Comparison of ENCODE assay signal across 8 cellular contexts in genomic region chr2:120177011-120177621, GRCh38. TPM values are rescaled to one million over a fixed set of nuclear protein-coding genes. Genes with fewer than 3 reads are reported as not detected.
DNase-seq lines count a peak whose midpoint lies in the region; ATAC-seq and TF ChIP-seq lines count a peak whose summit lies in the region.

No MANE protein-coding gene starts in this region.

- ATAC-seq in GM21526 (IDR thresholded peaks at IDR 0.05; ENCODE audit: low FRiP score, unreplicated experiment) (peak; percentile 96), Right ventricle myocardium superior (ENCODE audit: poor library complexity) (peak; percentile 67)

- H4K20me1 ChIP-seq in DOHH2 (ENCODE audit: control insufficient read depth, insufficient read depth, low read depth, low read length) (no peaks in the 10 kb centered on the region), MM.1S (ENCODE audit: insufficient read depth, low read length) (no peaks in the 10 kb centered on the region)

- H3K27me3 ChIP-seq in DOHH2 (ENCODE audit: control insufficient read depth, low read length) (peaks cover 7% of the 10 kb centered on the region; the same call in 1 of the 2 replicates), MM.1S (replicated peaks; ENCODE audit: insufficient read depth, low read length) (no peaks in the 10 kb centered on the region)

- TF ChIP-seq CTCF in DOHH2 (IDR thresholded peaks at IDR 0.05; ENCODE audit: low read depth, low read length, poor library complexity, severe bottlenecking) (peak; percentile 86), MM.1S (IDR thresholded peaks at IDR 0.05; ENCODE audit: low read length) (peak; percentile 81)

- no peaks in the 10 kb centered on the region; the same call in 1 of the 2 replicates for H3K36me3 ChIP-seq in DOHH2 (ENCODE audit: control insufficient read depth, low read length)
- H3K36me3 ChIP-seq in MM.1S (replicated peaks; ENCODE audit: insufficient read depth, low read length): no peaks in the 10 kb centered on the region

- H3K4me1 ChIP-seq in DOHH2 (ENCODE audit: control insufficient read depth, low read length): peaks cover 65% of the 10 kb centered on the region
- H3K4me1 ChIP-seq in MM.1S (ENCODE audit: low read length): peaks cover 22% of the 10 kb centered on the region

- peak overlapping the region; percentile 41; the same call in 1 of the 2 replicates for H3K9ac ChIP-seq in MM.1S (ENCODE audit: low read length)

- DNase-seq in MM.1S (peak; percentile 87), Right ventricle myocardium superior (peak; percentile 63), NCI-H146 (lab: John Stamatoyannopoulos, UW) (no peak), NCI-H2196 (lab: John Stamatoyannopoulos, UW; ENCODE audit: unreplicated experiment) (no peak)
- peak; percentile 88 for DNase-seq in activated CD8-positive, alpha-beta memory T cell treated with anti-CD3 and anti-CD28 coated beads, Interleukin-2, amount 50 U/mL, for 48 hours
- DNase-seq in stimulated activated CD4-positive, alpha-beta T cell treated with anti-CD3 and anti-CD28 coated beads, TNF-alpha, amount 100 ng/mL, for 4 hours (ENCODE audit: low read depth in 3 of 3): peak; percentile 57 to 68 (median 62)

- no peaks in the 10 kb centered on the region for H3K9me2 ChIP-seq in DOHH2 (replicated peaks; ENCODE audit: control insufficient read depth, low read length)
- H3K9me2 ChIP-seq in MM.1S (replicated peaks; ENCODE audit: insufficient read depth, low read length): no peaks in the 10 kb centered on the region

- H3K27ac ChIP-seq in DOHH2 (ENCODE audit: low read depth, low read length): peak overlapping the region; percentile 80
- H3K27ac ChIP-seq in MM.1S (ENCODE audit: low read length): peak overlapping the region; percentile 63; the same call in 1 of the 2 replicates

- H3K4me2 ChIP-seq in DOHH2 (ENCODE audit: low read length) (peak overlapping the region; percentile 90), MM.1S (ENCODE audit: low read depth, low read length) (peak overlapping the region; percentile 67)

- H3K79me2 ChIP-seq in DOHH2 (ENCODE audit: control insufficient read depth, low read length): peaks cover 16% of the 10 kb centered on the region
- no peaks in the 10 kb centered on the region for H3K79me2 ChIP-seq in MM.1S (ENCODE audit: low read length)

- H3K4me3 ChIP-seq in DOHH2 (ENCODE audit: low read length) (peak overlapping the region; percentile 87), MM.1S (ENCODE audit: low read length) (peak overlapping the region; percentile 56)

- H2AFZ ChIP-seq in MM.1S (ENCODE audit: low read length): peak overlapping the region; percentile 67

- H3K9me3 ChIP-seq in DOHH2 (ENCODE audit: control insufficient read depth, insufficient read depth, low read length) (no peaks in the 10 kb centered on the region), MM.1S (replicated peaks; ENCODE audit: insufficient read depth, low read length) (no peaks in the 10 kb centered on the region)

- H3F3A ChIP-seq in DOHH2 (ENCODE audit: control insufficient read depth, insufficient read depth) (peaks cover 10% of the 10 kb centered on the region), MM.1S (ENCODE audit: insufficient read depth, low read length) (peaks cover 11% of the 10 kb centered on the region)

- intact Hi-C loops in Right ventricle myocardium superior (cut with DNase I): loop anchor here (5.0 to 10.0 kb wide), 3 partner anchors 62 to 472 kb away; no protein-coding TSS in a partner anchor

RNA-seq across cellular contexts. Expression of gene TMEM185B, which starts 46.1 kb away (rescaled TPM):
- 21.1 TPM for total RNA-seq in Right ventricle myocardium superior

Comparison
In these comparisons a context has a peak if more than half of its experiments do, and no peak if none do; other contexts are left out.
1. DNase-seq: peak in MM.1S (single experiment), activated CD8-positive, alpha-beta memory T cell treated with anti-CD3 and anti-CD28 coated beads, Interleukin-2, amount 50 U/mL, for 48 hours (single experiment), Right ventricle myocardium superior (single experiment) and stimulated activated CD4-positive, alpha-beta T cell treated with anti-CD3 and anti-CD28 coated beads, TNF-alpha, amount 100 ng/mL, for 4 hours (3 of 3); none in NCI-H146 (single experiment) and NCI-H2196 (single experiment).